In genomic region chr17:64202683-64203430, GRCh38 we compare ENCODE assay signal across 11 cellular contexts.
A peak's percentile ranks its signal among the peaks of the same experiment; 100 is the strongest.
DNase-seq lines count a peak whose midpoint lies in the region; ATAC-seq and TF ChIP-seq lines count a peak whose summit lies in the region.
"Had no signal": no experiment of that assay in that cellular context is flagged by ENCODE, and none has a peak within 500 bp of the region (broad histone marks: within the 10 kb centered on the region; RNA-seq: fewer than 3 reads in every experiment).

No MANE protein-coding gene starts in this region.

- H2AFZ ChIP-seq in PC-3 (ENCODE audit: low read length) = no peak overlapping the region

- H3K79me2 ChIP-seq in PC-3 (ENCODE audit: low read length) = peaks cover 61% of the 10 kb centered on the region

- no peaks in the 10 kb centered on the region for H3K27me3 ChIP-seq in PC-3 (ENCODE audit: low read length)
- H3K27me3 ChIP-seq in liver (ENCODE audit: control insufficient read depth in 4 of 4, insufficient read depth in 4 of 4, low read length in 3 of 4) = no peaks in the 10 kb centered on the region

- peak overlapping the region; percentile 4 for H3K27ac Mint-ChIP-seq in dendritic cell treated with granulocyte-macrophage colony-stimulating factor and Interleukin-4, amounts not matched to agents 40 ng/mL and 50 ng/mL, for 4 days
- H3K27ac Mint-ChIP-seq in glutamatergic neuron (ENCODE audit: unreplicated experiment) = no peak overlapping the region

- H3K36me3 Mint-ChIP-seq in dendritic cell treated with granulocyte-macrophage colony-stimulating factor and Interleukin-4, amounts not matched to agents 40 ng/mL and 50 ng/mL, for 4 days (ENCODE audit: low read depth) = no peaks in the 10 kb centered on the region
- no peaks in the 10 kb centered on the region for H3K36me3 Mint-ChIP-seq in glutamatergic neuron (ENCODE audit: unreplicated experiment)

- BruUV-seq in PC-3 (replicated peaks; lab: Mats Ljungman, UMichigan) = no TSS peak

- H3K4me1 ChIP-seq in PC-3 (ENCODE audit: insufficient read depth, low read length) = peaks cover 16% of the 10 kb centered on the region
- peaks cover 14 to 48% (median 44%) of the 10 kb centered on the region in 4 donors for H3K4me1 ChIP-seq in liver (ENCODE audit: control insufficient read depth in 4 of 4, insufficient read depth in 4 of 4, low read length in 3 of 4)

- H3K4me2 ChIP-seq in PC-3 (ENCODE audit: low read length) = peak overlapping the region; percentile 31

- POLR2A ChIA-PET in PC-3 (lab: Charles Lee; ENCODE audit: unreplicated experiment) = interaction anchor here (0.5 kb wide), 1 partner anchor 212 kb away, joined by 3 read pairs; no protein-coding TSS in a partner anchor

- H3K9me3 Mint-ChIP-seq in dendritic cell treated with granulocyte-macrophage colony-stimulating factor and Interleukin-4, amounts not matched to agents 40 ng/mL and 50 ng/mL, for 4 days = no peaks in the 10 kb centered on the region
- no peaks in the 10 kb centered on the region for H3K9me3 Mint-ChIP-seq in glutamatergic neuron (ENCODE audit: unreplicated experiment)

- CTCF ChIA-PET in PC-3 (lab: Charles Lee) = interaction anchor here (1.0 kb wide), 1 partner anchor 79 kb away, joined by 6 read pairs; no protein-coding TSS in a partner anchor

- WGBS in liver = 21% methylated on average over 5 of the region's 5 CpGs

- peak; percentile 79 for ATAC-seq in PC-3
- ATAC-seq in HG03159 (IDR thresholded peaks at IDR 0.05; ENCODE audit: unreplicated experiment) = no peak
- no peak for ATAC-seq in GM21367 (IDR thresholded peaks at IDR 0.05; ENCODE audit: unreplicated experiment)

- peaks cover 3% of the 10 kb centered on the region for H3F3A ChIP-seq in PC-3 (ENCODE audit: low read length, unreplicated experiment)

- 0 out of 2 replicates have a peak overlapping the region, but pooled peaks have one; percentile 7 for H3K27ac ChIP-seq in PC-3 (ENCODE audit: low read length)
- H3K27ac ChIP-seq in liver (ENCODE audit: low read depth in 1 of 2, low read length in 2 of 2) = peak overlapping the region; percentile 28 to 53
- H3K27ac ChIP-seq: C4-2B had no signal

- DNase-seq in AG08395 (ENCODE audit: low spot score) = peak; percentile 80
- DNase-seq in PC-3 = peak; percentile 86
- no peak for DNase-seq in glutamatergic neuron
- DNase-seq in NCI-H2171 treated with DMSO at 0.1 percent for 48 hours (lab: John Stamatoyannopoulos, UW) = no peak
- DNase-seq: NCI-H510A treated with DMSO at 0.1 percent for 48 hours; stimulated activated CD4-positive, alpha-beta T cell treated with anti-CD3 and anti-CD28 coated beads, Interleukin-2, amount 100 ng/mL, for 48 hours had no signal

- no peaks in the 10 kb centered on the region for H3K9me2 ChIP-seq in PC-3 (replicated peaks; ENCODE audit: low read length)

- H3K9ac ChIP-seq in PC-3 (ENCODE audit: low read length) (no peak overlapping the region), liver (ENCODE audit: low read depth in 1 of 2, low read length in 2 of 2) (no peak overlapping the region)

- intact Hi-C loops in PC-3 (cut with micrococcal nuclease) = loop anchor here (5.0 kb wide), 1 partner anchor 59 kb away; the partner anchor contains the start of gene TEX2
- intact Hi-C loops in dendritic cell treated with granulocyte-macrophage colony-stimulating factor and Interleukin-4, amounts not matched to agents 40 ng/mL and 50 ng/mL, for 4 days (cut with micrococcal nuclease) = no loop called here

- TF ChIP-seq CTCF in PC-3 (conservative IDR thresholded peaks at IDR 0.05; ENCODE audit: low read depth, low read length) (0 out of 2 replicates have a peak, but pooled peaks have one; percentile 19), liver (IDR thresholded peaks at IDR 0.05; ENCODE audit: low read depth, low read length, missing input control) (no peak), glutamatergic neuron (IDR thresholded peaks at IDR 0.05; ENCODE audit: partially characterized antibody, unreplicated experiment) (no peak)

- no peaks in the 10 kb centered on the region for H4K20me1 ChIP-seq in PC-3 (ENCODE audit: low read length)

- H3K9me3 ChIP-seq in PC-3 (ENCODE audit: low read length) = no peaks in the 10 kb centered on the region
- H3K9me3 ChIP-seq in liver (ENCODE audit: control insufficient read depth in 4 of 4, low read length in 3 of 4) = no peaks in the 10 kb centered on the region

- H3K36me3 ChIP-seq in PC-3 (ENCODE audit: low read depth, low read length) (no peaks in the 10 kb centered on the region), liver (ENCODE audit: control insufficient read depth in 4 of 4, insufficient read depth in 3 of 4, low read depth in 1 of 4, low read length in 3 of 4) (no peaks in the 10 kb centered on the region)

- H3K4me1 Mint-ChIP-seq in dendritic cell treated with granulocyte-macrophage colony-stimulating factor and Interleukin-4, amounts not matched to agents 40 ng/mL and 50 ng/mL, for 4 days (ENCODE audit: low read depth) = peaks cover 25% of the 10 kb centered on the region
- no peaks in the 10 kb centered on the region for H3K4me1 Mint-ChIP-seq in glutamatergic neuron (ENCODE audit: low read depth, unreplicated experiment)

- no peaks in the 10 kb centered on the region for H3K27me3 Mint-ChIP-seq in dendritic cell treated with granulocyte-macrophage colony-stimulating factor and Interleukin-4, amounts not matched to agents 40 ng/mL and 50 ng/mL, for 4 days
- H3K27me3 Mint-ChIP-seq in glutamatergic neuron (ENCODE audit: unreplicated experiment) = no peaks in the 10 kb centered on the region

- peak; percentile 39 to 50 for TF ChIP-seq RAD21 in liver (IDR thresholded peaks at IDR 0.05)

- no peak overlapping the region for H3K4me3 ChIP-seq in PC-3 (ENCODE audit: low read length)
- H3K4me3 ChIP-seq in liver (ENCODE audit: low read depth in 1 of 3, low read length in 3 of 3) = no peak overlapping the region

- no peak overlapping the region for H3K4me3 Mint-ChIP-seq in dendritic cell treated with granulocyte-macrophage colony-stimulating factor and Interleukin-4, amounts not matched to agents 40 ng/mL and 50 ng/mL, for 4 days
- H3K4me3 Mint-ChIP-seq in glutamatergic neuron (ENCODE audit: unreplicated experiment) = no peak overlapping the region

TF ChIP-seq in liver, 16 proteins besides CTCF, POLR2A, EP300 and RAD21:
- TF ChIP-seq EGR1 (IDR thresholded peaks at IDR 0.05; ENCODE audit: low read depth in 2 of 2) (no peak), FOXA2 (IDR thresholded peaks at IDR 0.05) (no peak), GABPA (IDR thresholded peaks at IDR 0.05 in 1 of 2, conservative IDR thresholded peaks at IDR 0.05 in 1 of 2) (no peak), NR2F2 (IDR thresholded peaks at IDR 0.05) (peak; percentile 60), FOXA1 (IDR thresholded peaks at IDR 0.05) (no peak), JUND (IDR thresholded peaks at IDR 0.05) (no peak), MAX (IDR thresholded peaks at IDR 0.05) (no peak), HNF4A (conservative IDR thresholded peaks at IDR 0.05) (peak; percentile 48 to 56), REST (IDR thresholded peaks at IDR 0.05) (peak; percentile 12), SP1 (IDR thresholded peaks at IDR 0.05) (peak; percentile 21), YY1 (IDR thresholded peaks at IDR 0.05) (peak; percentile 53), RXRA (IDR thresholded peaks at IDR 0.05) (peak; percentile 87 to 96), TAF1 (conservative IDR thresholded peaks at IDR 0.05) (no peak), ATF3 (IDR thresholded peaks at IDR 0.05) (no peak), HNF4G (IDR thresholded peaks at IDR 0.05) (no peak)

Comparison
In these comparisons a context has a peak if more than half of its experiments do, and no peak if none do; other contexts are left out.
1. DNase-seq: peak in AG08395 (single experiment) and PC-3 (single experiment); none in glutamatergic neuron (single experiment) and NCI-H2171 treated with DMSO at 0.1 percent for 48 hours (single experiment).